Comparison of ENCODE assay signal across 1 cellular context in genomic region chr6:27684264-27685211, GRCh38.
TF ChIP-seq lines count a peak whose summit lies in the region.

No MANE protein-coding gene starts in this region.

TF ChIP-seq in HepG2, 621 proteins besides CTCF, POLR2A, EP300 and RAD21 (continued from another document and continues in another):
- TF ChIP-seq ZNF337 (CRISPR knock-in tag; IDR thresholded peaks at IDR 0.05; ENCODE audit: borderline replicate concordance, low read depth) (no peak), MTF1 (CRISPR knock-in tag; IDR thresholded peaks at IDR 0.05) (no peak), MLX (CRISPR knock-in tag; IDR thresholded peaks at IDR 0.05) (peak; percentile 18; the same call in 1 of the 2 replicates), REXO4 (CRISPR knock-in tag; IDR thresholded peaks at IDR 0.05; ENCODE audit: borderline replicate concordance) (no peak), ZNF792 (CRISPR knock-in tag; IDR thresholded peaks at IDR 0.05) (peak; percentile 52; the same call in 1 of the 2 replicates), ZNF232 (CRISPR knock-in tag; IDR thresholded peaks at IDR 0.05; ENCODE audit: borderline replicate concordance) (no peak), ZNF292 (CRISPR knock-in tag; IDR thresholded peaks at IDR 0.05; ENCODE audit: borderline replicate concordance, low read depth) (no peak), THAP11 (CRISPR knock-in tag; IDR thresholded peaks at IDR 0.05) (peak; percentile 66; the same call in 1 of the 2 replicates), ZFP62 (CRISPR knock-in tag; IDR thresholded peaks at IDR 0.05) (no peak), POGZ (CRISPR knock-in tag; IDR thresholded peaks at IDR 0.05) (peak; percentile 47; the same call in 1 of the 2 replicates), KMT2B (CRISPR knock-in tag; IDR thresholded peaks at IDR 0.05) (0 out of 2 replicates have a peak, but pooled peaks have one; percentile 57), ZMYM3 (CRISPR knock-in tag; IDR thresholded peaks at IDR 0.05) (no peak; the same call in none of the 2 replicates), ZNF713 (CRISPR knock-in tag; IDR thresholded peaks at IDR 0.05) (no peak), REL (CRISPR knock-in tag; conservative IDR thresholded peaks at IDR 0.05) (no peak), NFYC (CRISPR knock-in tag; IDR thresholded peaks at IDR 0.05) (0 out of 2 replicates have a peak, but pooled peaks have one; percentile 16), ZNF354B (CRISPR knock-in tag; IDR thresholded peaks at IDR 0.05) (no peak), KDM2A (CRISPR knock-in tag; IDR thresholded peaks at IDR 0.05; ENCODE audit: borderline replicate concordance, low read depth) (peak; percentile 30; the same call in 1 of the 2 replicates), FOXO4 (CRISPR knock-in tag; conservative IDR thresholded peaks at IDR 0.05) (no peak), KLF13 (CRISPR knock-in tag; IDR thresholded peaks at IDR 0.05) (no peak), TRAFD1 (CRISPR knock-in tag; IDR thresholded peaks at IDR 0.05; ENCODE audit: borderline replicate concordance) (no peak), SAP130 (CRISPR knock-in tag; IDR thresholded peaks at IDR 0.05; ENCODE audit: low read depth) (peak; percentile 56), ZNF407 (CRISPR knock-in tag; IDR thresholded peaks at IDR 0.05; ENCODE audit: not compliant biosample characterization) (no peak), KLF16 (CRISPR knock-in tag; IDR thresholded peaks at IDR 0.05) (peak in 1 of 2 experiments; percentile 89; a peak in 2 of 4 replicates), ZNF33A (CRISPR knock-in tag; IDR thresholded peaks at IDR 0.05; ENCODE audit: borderline replicate concordance) (0 out of 2 replicates have a peak, but pooled peaks have one; percentile 30), FOXA3 (CRISPR knock-in tag; IDR thresholded peaks at IDR 0.05) (no peak; the same call in none of the 2 replicates), GABPB1 (CRISPR knock-in tag; IDR thresholded peaks at IDR 0.05) (no peak; the same call in 1 of the 2 replicates), ZNF562 (CRISPR knock-in tag; IDR thresholded peaks at IDR 0.05; ENCODE audit: borderline replicate concordance) (no peak), ZFP41 (CRISPR knock-in tag; IDR thresholded peaks at IDR 0.05; ENCODE audit: borderline replicate concordance) (no peak), ZNF589 (CRISPR knock-in tag; conservative IDR thresholded peaks at IDR 0.05) (0 out of 2 replicates have a peak, but pooled peaks have one; percentile 42)
- TF ChIP-seq, protein P1, sequence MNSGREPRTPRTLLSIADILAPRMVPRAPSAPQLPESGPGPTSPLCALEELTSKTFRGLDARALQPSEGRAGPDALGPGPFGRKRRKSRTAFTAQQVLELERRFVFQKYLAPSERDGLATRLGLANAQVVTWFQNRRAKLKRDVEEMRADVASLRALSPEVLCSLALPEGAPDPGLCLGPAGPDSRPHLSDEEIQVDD (CRISPR knock-in tag; IDR thresholded peaks at IDR 0.05; ENCODE audit: borderline replicate concordance) = no peak
- TF ChIP-seq, protein P2, sequence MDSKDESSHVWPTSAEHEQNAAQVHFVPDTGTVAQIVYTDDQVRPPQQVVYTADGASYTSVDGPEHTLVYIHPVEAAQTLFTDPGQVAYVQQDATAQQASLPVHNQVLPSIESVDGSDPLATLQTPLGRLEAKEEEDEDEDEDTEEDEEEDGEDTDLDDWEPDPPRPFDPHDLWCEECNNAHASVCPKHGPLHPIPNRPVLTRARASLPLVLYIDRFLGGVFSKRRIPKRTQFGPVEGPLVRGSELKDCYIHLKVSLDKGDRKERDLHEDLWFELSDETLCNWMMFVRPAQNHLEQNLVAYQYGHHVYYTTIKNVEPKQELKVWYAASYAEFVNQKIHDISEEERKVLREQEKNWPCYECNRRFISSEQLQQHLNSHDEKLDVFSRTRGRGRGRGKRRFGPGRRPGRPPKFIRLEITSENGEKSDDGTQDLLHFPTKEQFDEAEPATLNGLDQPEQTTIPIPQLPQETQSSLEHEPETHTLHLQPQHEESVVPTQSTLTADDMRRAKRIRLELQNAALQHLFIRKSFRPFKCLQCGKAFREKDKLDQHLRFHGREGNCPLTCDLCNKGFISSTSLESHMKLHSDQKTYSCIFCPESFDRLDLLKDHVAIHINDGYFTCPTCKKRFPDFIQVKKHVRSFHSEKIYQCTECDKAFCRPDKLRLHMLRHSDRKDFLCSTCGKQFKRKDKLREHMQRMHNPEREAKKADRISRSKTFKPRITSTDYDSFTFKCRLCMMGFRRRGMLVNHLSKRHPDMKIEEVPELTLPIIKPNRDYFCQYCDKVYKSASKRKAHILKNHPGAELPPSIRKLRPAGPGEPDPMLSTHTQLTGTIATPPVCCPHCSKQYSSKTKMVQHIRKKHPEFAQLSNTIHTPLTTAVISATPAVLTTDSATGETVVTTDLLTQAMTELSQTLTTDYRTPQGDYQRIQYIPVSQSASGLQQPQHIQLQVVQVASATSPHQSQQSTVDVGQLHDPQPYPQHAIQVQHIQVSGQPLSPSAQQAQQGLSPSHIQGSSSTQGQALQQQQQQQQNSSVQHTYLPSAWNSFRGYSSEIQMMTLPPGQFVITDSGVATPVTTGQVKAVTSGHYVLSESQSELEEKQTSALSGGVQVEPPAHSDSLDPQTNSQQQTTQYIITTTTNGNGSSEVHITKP (CRISPR knock-in tag; IDR thresholded peaks at IDR 0.05; ENCODE audit: low read depth) = 0 out of 2 replicates have a peak, but pooled peaks have one; percentile 22
- TF ChIP-seq, protein P3, sequence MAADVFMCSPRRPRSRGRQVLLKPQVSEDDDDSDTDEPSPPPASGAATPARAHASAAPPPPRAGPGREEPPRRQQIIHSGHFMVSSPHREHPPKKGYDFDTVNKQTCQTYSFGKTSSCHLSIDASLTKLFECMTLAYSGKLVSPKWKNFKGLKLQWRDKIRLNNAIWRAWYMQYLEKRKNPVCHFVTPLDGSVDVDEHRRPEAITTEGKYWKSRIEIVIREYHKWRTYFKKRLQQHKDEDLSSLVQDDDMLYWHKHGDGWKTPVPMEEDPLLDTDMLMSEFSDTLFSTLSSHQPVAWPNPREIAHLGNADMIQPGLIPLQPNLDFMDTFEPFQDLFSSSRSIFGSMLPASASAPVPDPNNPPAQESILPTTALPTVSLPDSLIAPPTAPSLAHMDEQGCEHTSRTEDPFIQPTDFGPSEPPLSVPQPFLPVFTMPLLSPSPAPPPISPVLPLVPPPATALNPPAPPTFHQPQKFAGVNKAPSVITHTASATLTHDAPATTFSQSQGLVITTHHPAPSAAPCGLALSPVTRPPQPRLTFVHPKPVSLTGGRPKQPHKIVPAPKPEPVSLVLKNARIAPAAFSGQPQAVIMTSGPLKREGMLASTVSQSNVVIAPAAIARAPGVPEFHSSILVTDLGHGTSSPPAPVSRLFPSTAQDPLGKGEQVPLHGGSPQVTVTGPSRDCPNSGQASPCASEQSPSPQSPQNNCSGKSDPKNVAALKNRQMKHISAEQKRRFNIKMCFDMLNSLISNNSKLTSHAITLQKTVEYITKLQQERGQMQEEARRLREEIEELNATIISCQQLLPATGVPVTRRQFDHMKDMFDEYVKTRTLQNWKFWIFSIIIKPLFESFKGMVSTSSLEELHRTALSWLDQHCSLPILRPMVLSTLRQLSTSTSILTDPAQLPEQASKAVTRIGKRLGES (CRISPR knock-in tag; IDR thresholded peaks at IDR 0.05; ENCODE audit: borderline replicate concordance) = no peak
